8 cellular contexts compared by ENCODE assay signal in genomic region chr6:49549691-49550412, GRCh38. TPM values are rescaled to one million over a fixed set of nuclear protein-coding genes. Genes with fewer than 3 reads are reported as not detected.
DNase-seq lines count a peak whose midpoint lies in the region; ATAC-seq and TF ChIP-seq lines count a peak whose summit lies in the region.
"Had no signal": no experiment of that assay in that cellular context is flagged by ENCODE, and none has a peak within 500 bp of the region (broad histone marks: within the 10 kb centered on the region; RNA-seq: fewer than 3 reads in every experiment).

No MANE protein-coding gene starts in this region.

- peaks cover 19% of the 10 kb centered on the region for H3K27me3 ChIP-seq in iPS-15b (ENCODE audit: control insufficient read depth, insufficient read depth, low read length)
- peaks cover 20% of the 10 kb centered on the region for H3K27me3 ChIP-seq in smooth muscle cell (ENCODE audit: low read depth)

- H3K27me3 Mint-ChIP-seq in activated naive CD8-positive, alpha-beta T cell treated with anti-CD3 and anti-CD28 coated beads, Interleukin-2, amount 10 ng/mL, durations not matched to agents 7 days and 5 days, result peaks cover 33% of the 10 kb centered on the region

- H3K4me3 ChIP-seq in HEK293 (ENCODE audit: low read depth, low read length), result peak overlapping the region; percentile 75
- peak overlapping the region; percentile 77 for H3K4me3 ChIP-seq in iPS-15b (ENCODE audit: low read depth, low read length)
- H3K4me3 ChIP-seq in smooth muscle cell, result peak overlapping the region; percentile 55

- no peak for ATAC-seq in activated naive CD8-positive, alpha-beta T cell treated with anti-CD3 and anti-CD28 coated beads, Interleukin-2, amount 10 ng/mL, durations not matched to agents 7 days and 5 days (ENCODE audit: low read depth)

- WGBS in smooth muscle cell (ENCODE audit: low lambda C conversion rate), result 49% methylated on average over 15 of the region's 16 CpGs

- peaks cover 13% of the 10 kb centered on the region for H3K4me1 Mint-ChIP-seq in activated naive CD8-positive, alpha-beta T cell treated with anti-CD3 and anti-CD28 coated beads, Interleukin-2, amount 10 ng/mL, durations not matched to agents 7 days and 5 days

- H3K9ac ChIP-seq in iPS-15b (ENCODE audit: low read depth, low read length) (no peak overlapping the region), smooth muscle cell (ENCODE audit: low read depth) (no peak overlapping the region)

- CTCF ChIA-PET in HEK293 (lab: Yijun Ruan, JAX), result interaction anchor here (0.5 to 5.2 kb wide), 11 partner anchors 8 to 301 kb away, joined by 3 to 35 read pairs (median 3); no protein-coding TSS in a partner anchor

- POLR2A ChIA-PET in HEK293 (lab: Yijun Ruan, JAX), result interaction anchor here (0.6 to 5.0 kb wide), 10 partner anchors 8 to 61 kb away, joined by 3 to 39 read pairs (median 4); no protein-coding TSS in a partner anchor
- POLR2A ChIA-PET in activated naive CD8-positive, alpha-beta T cell treated with anti-CD3 and anti-CD28 coated beads, Interleukin-2, amount 10 ng/mL, durations not matched to agents 7 days and 5 days (lab: Charles Lee), result no interaction called here

- DNase-seq in activated naive CD8-positive, alpha-beta T cell treated with anti-CD3 and anti-CD28 coated beads, Interleukin-2, amount 10 ng/mL, durations not matched to agents 7 days and 5 days, result no peak
- DNase-seq in smooth muscle cell (lab: John Stamatoyannopoulos, UW; ENCODE audit: unreplicated experiment) (no peak), NCI-H146 (lab: John Stamatoyannopoulos, UW) (no peak), SHP77 treated with DMSO at 0.1 percent for 48 hours (lab: John Stamatoyannopoulos, UW) (no peak)
- no peak for DNase-seq in stimulated activated CD4-positive, alpha-beta T cell treated with anti-CD3 and anti-CD28 coated beads, Interleukin-12 subunit alpha, Interleukin-12 subunit beta, amount 100 ng/mL, for 4 hours

- peak overlapping the region; percentile 82 for H3K4me3 Mint-ChIP-seq in activated naive CD8-positive, alpha-beta T cell treated with anti-CD3 and anti-CD28 coated beads, Interleukin-2, amount 10 ng/mL, durations not matched to agents 7 days and 5 days

- TF ChIP-seq CTCF in HEK293 (tag by site-specific recombination; IDR thresholded peaks at IDR 0.05) (no peak), smooth muscle cell (IDR thresholded peaks at IDR 0.05; ENCODE audit: borderline replicate concordance, insufficient read depth, poor library complexity, severe bottlenecking) (no peak)

- H3K4me1 ChIP-seq in HEK293 (ENCODE audit: control insufficient read depth, insufficient read depth, low read length), result peaks cover 2% of the 10 kb centered on the region; the same call in 1 of the 2 replicates
- H3K4me1 ChIP-seq in iPS-15b (ENCODE audit: control insufficient read depth, insufficient read depth, low read length), result peaks cover 19% of the 10 kb centered on the region
- peaks cover 45% of the 10 kb centered on the region for H3K4me1 ChIP-seq in smooth muscle cell (ENCODE audit: low read depth)

- H3K9me3 Mint-ChIP-seq in activated naive CD8-positive, alpha-beta T cell treated with anti-CD3 and anti-CD28 coated beads, Interleukin-2, amount 10 ng/mL, durations not matched to agents 7 days and 5 days, result no peaks in the 10 kb centered on the region

- H3K36me3 ChIP-seq in HEK293 (ENCODE audit: control insufficient read depth in 2 of 2, insufficient read depth in 1 of 2, low read length in 2 of 2) (peaks cover 0 to 4% of the 10 kb centered on the region in 2 experiments; a peak in 1 of 3 replicates), iPS-15b (ENCODE audit: control insufficient read depth, insufficient read depth, low read length) (no peaks in the 10 kb centered on the region), smooth muscle cell (ENCODE audit: low read depth) (no peaks in the 10 kb centered on the region)
- H3K36me3 ChIP-seq: adrenal gland had no signal

- H2AFZ ChIP-seq in smooth muscle cell (ENCODE audit: low read depth), result peak overlapping the region; percentile 80

- H3K36me3 Mint-ChIP-seq in activated naive CD8-positive, alpha-beta T cell treated with anti-CD3 and anti-CD28 coated beads, Interleukin-2, amount 10 ng/mL, durations not matched to agents 7 days and 5 days, result peaks cover under 1% of the 10 kb centered on the region

- no peak overlapping the region for H3K27ac Mint-ChIP-seq in activated naive CD8-positive, alpha-beta T cell treated with anti-CD3 and anti-CD28 coated beads, Interleukin-2, amount 10 ng/mL, durations not matched to agents 7 days and 5 days

- H3K27ac ChIP-seq in HEK293 (ENCODE audit: extremely low read depth, low read depth, low read length) (peak overlapping the region; percentile 86), smooth muscle cell (ENCODE audit: low read depth) (no peak overlapping the region)
- H3K27ac ChIP-seq: adrenal gland had no signal

- H3K9me3 ChIP-seq in HEK293 (ENCODE audit: control insufficient read depth, insufficient read depth, low read depth, low read length), result no peaks in the 10 kb centered on the region
- H3K9me3 ChIP-seq in iPS-15b (ENCODE audit: control insufficient read depth, insufficient read depth, low read length), result no peaks in the 10 kb centered on the region
- H3K9me3 ChIP-seq in smooth muscle cell (replicated peaks; ENCODE audit: low read depth), result no peaks in the 10 kb centered on the region
- H3K9me3 ChIP-seq: adrenal gland had no signal

- no peaks in the 10 kb centered on the region for H4K20me1 ChIP-seq in smooth muscle cell (ENCODE audit: low read depth)

- no peaks in the 10 kb centered on the region for H3K79me2 ChIP-seq in smooth muscle cell (ENCODE audit: low read depth)

- no peaks in the 10 kb centered on the region for H3F3A ChIP-seq in smooth muscle cell (ENCODE audit: low read depth)

- H3K4me2 ChIP-seq in smooth muscle cell, result peak overlapping the region; percentile 90

TF ChIP-seq in HEK293, 187 proteins besides CTCF, POLR2A, EP300 and RAD21 (continues in another document):
- no peak for TF ChIP-seq ZNF16 (tag by site-specific recombination; IDR thresholded peaks at IDR 0.05; ENCODE audit: low read depth)
- TF ChIP-seq ZNF354C (tag by site-specific recombination; IDR thresholded peaks at IDR 0.05; ENCODE audit: borderline replicate concordance, low read depth), result 0 out of 2 replicates have a peak, but pooled peaks have one; percentile 33
- TF ChIP-seq SP2 (tag by site-specific recombination; IDR thresholded peaks at IDR 0.05), result no peak
- no peak for TF ChIP-seq ZBTB26 (tag by site-specific recombination; optimal IDR thresholded peaks at IDR 0.05)
- no peak for TF ChIP-seq ZNF148 (tag by site-specific recombination; IDR thresholded peaks at IDR 0.05; ENCODE audit: borderline replicate concordance)
- TF ChIP-seq ZNF555 (tag by site-specific recombination; conservative IDR thresholded peaks at IDR 0.05), result peak; percentile 71
- no peak for TF ChIP-seq ZNF488 (tag by site-specific recombination; IDR thresholded peaks at IDR 0.05)
- no peak for TF ChIP-seq YY1 (tag by site-specific recombination; IDR thresholded peaks at IDR 0.05)

RNA-seq across cellular contexts. Expression of gene C6orf141, which starts 0.6 kb away (rescaled TPM):
- under 1 TPM; 0.68 to 0.80 TPM for total RNA-seq in activated naive CD8-positive, alpha-beta T cell treated with anti-CD3 and anti-CD28 coated beads, Interleukin-2, amount 10 ng/mL, durations not matched to agents 7 days and 5 days
- total RNA-seq in smooth muscle cell, result 4.1 and 7.2 TPM in 2 replicates
- polyA plus RNA-seq in smooth muscle cell, result 1.5 and 7.9 TPM in 2 replicates

RNA-seq across cellular contexts. Expression of gene GLYATL3, which starts 50.1 kb away (rescaled TPM):
- total RNA-seq in activated naive CD8-positive, alpha-beta T cell treated with anti-CD3 and anti-CD28 coated beads, Interleukin-2, amount 10 ng/mL, durations not matched to agents 7 days and 5 days, result not detected
- not detected in 2 replicates for total RNA-seq in smooth muscle cell
- polyA plus RNA-seq in smooth muscle cell, result not detected in 2 replicates
- total RNA-seq: adrenal gland had no signal
- polyA plus RNA-seq: adrenal gland had no signal
